8 cellular contexts compared by ENCODE assay signal in genomic region chr3:38004415-38005075, GRCh38. TPM values are rescaled to one million over a fixed set of nuclear protein-coding genes. Genes with fewer than 3 reads are reported as not detected.
DNase-seq lines count a peak whose midpoint lies in the region; ATAC-seq, FAIRE-seq and TF ChIP-seq lines count a peak whose summit lies in the region.

No MANE protein-coding gene starts in this region.

- H3K27me3 ChIP-seq in duodenal mucosa (ENCODE audit: control insufficient read depth in 1 of 2, insufficient read depth in 2 of 2, low read length in 2 of 2): no peaks in the 10 kb centered on the region

- peak; percentile 76 for TF ChIP-seq CTCF in D721Med (IDR thresholded peaks at IDR 0.05; ENCODE audit: insufficient read depth, missing control alignments)

- peaks cover 44% of the 10 kb centered on the region for H3K36me3 Mint-ChIP-seq in stimulated activated effector memory CD8-positive, alpha-beta T cell treated with anti-CD3 and anti-CD28 coated beads, Interleukin-12 subunit alpha, Interleukin-12 subunit beta, amount 100 ng/mL, for 72 hours

- DNase-seq in D721Med (ENCODE audit: insufficient read length, low spot score): peak; percentile 48
- DNase-seq in NCI-H1694 (lab: John Stamatoyannopoulos, UW): peak; percentile 19
- peak; percentile 59 for DNase-seq in activated CD4-positive, alpha-beta T cell treated with anti-CD3 and anti-CD28 coated beads for 48 hours
- DNase-seq in lung microvascular endothelial cell (ENCODE audit: low read depth in 2 of 2): peak; percentile 63 to 81
- DNase-seq in stimulated activated effector memory CD8-positive, alpha-beta T cell treated with anti-CD3 and anti-CD28 coated beads, Interleukin-12 subunit alpha, Interleukin-12 subunit beta, amount 100 ng/mL, for 72 hours (ENCODE audit: low spot score in 2 of 2): peak in 1 of 2 donors; percentile 41

- H3K36me3 ChIP-seq in duodenal mucosa (ENCODE audit: control insufficient read depth in 1 of 2, insufficient read depth in 2 of 2, low read length in 2 of 2): peaks cover 36 to 74% of the 10 kb centered on the region in 2 donors

- H3K9me3 ChIP-seq in duodenal mucosa (ENCODE audit: control insufficient read depth in 1 of 2, low read length in 2 of 2): no peaks in the 10 kb centered on the region

- H3K9me3 Mint-ChIP-seq in stimulated activated effector memory CD8-positive, alpha-beta T cell treated with anti-CD3 and anti-CD28 coated beads, Interleukin-12 subunit alpha, Interleukin-12 subunit beta, amount 100 ng/mL, for 72 hours: no peaks in the 10 kb centered on the region

- H3K4me1 Mint-ChIP-seq in stimulated activated effector memory CD8-positive, alpha-beta T cell treated with anti-CD3 and anti-CD28 coated beads, Interleukin-12 subunit alpha, Interleukin-12 subunit beta, amount 100 ng/mL, for 72 hours: peaks cover 39% of the 10 kb centered on the region

- no peak for FAIRE-seq in D721Med (lab: Jason Lieb, UNC)

- no peak overlapping the region for H3K27ac ChIP-seq in duodenal mucosa (ENCODE audit: low read depth, low read length)

- H3K9ac ChIP-seq in duodenal mucosa (ENCODE audit: low read depth in 1 of 2, low read length in 2 of 2): peak overlapping the region; percentile 26 to 33

- peaks cover 22 to 30% of the 10 kb centered on the region in 2 donors for H3K4me1 ChIP-seq in duodenal mucosa (ENCODE audit: control insufficient read depth in 1 of 2, insufficient read depth in 2 of 2, low read length in 2 of 2)

- peak overlapping the region; percentile 88 for H3K27ac Mint-ChIP-seq in stimulated activated effector memory CD8-positive, alpha-beta T cell treated with anti-CD3 and anti-CD28 coated beads, Interleukin-12 subunit alpha, Interleukin-12 subunit beta, amount 100 ng/mL, for 72 hours

- ATAC-seq in GM21723 (IDR thresholded peaks at IDR 0.05; ENCODE audit: unreplicated experiment) (peak; percentile 50), GM18861 (IDR thresholded peaks at IDR 0.05; ENCODE audit: unreplicated experiment) (no peak)
- peak; percentile 80 for ATAC-seq in stimulated activated effector memory CD8-positive, alpha-beta T cell treated with anti-CD3 and anti-CD28 coated beads, Interleukin-12 subunit alpha, Interleukin-12 subunit beta, amount 100 ng/mL, for 72 hours

- H3K4me3 Mint-ChIP-seq in stimulated activated effector memory CD8-positive, alpha-beta T cell treated with anti-CD3 and anti-CD28 coated beads, Interleukin-12 subunit alpha, Interleukin-12 subunit beta, amount 100 ng/mL, for 72 hours: peak overlapping the region; percentile 31

- H3K4me3 ChIP-seq in duodenal mucosa (ENCODE audit: low read depth in 1 of 2, low read length in 2 of 2): no peak overlapping the region

RNA-seq across cellular contexts. Expression of gene VILL, which starts 14.0 kb away (rescaled TPM):
- total RNA-seq in lung microvascular endothelial cell: 2.8 and 3.1 TPM in 2 replicates

RNA-seq across cellular contexts. Expression of gene PLCD1, which starts 24.9 kb away (rescaled TPM):
- 11.1 and 13.7 TPM in 2 replicates for total RNA-seq in lung microvascular endothelial cell

RNA-seq across cellular contexts. Expression of gene DLEC1, which starts 34.5 kb away (rescaled TPM):
- total RNA-seq in lung microvascular endothelial cell: not detected in 2 replicates
